ENCODE assay signal across 14 cellular contexts in the genomic region with DNA sequence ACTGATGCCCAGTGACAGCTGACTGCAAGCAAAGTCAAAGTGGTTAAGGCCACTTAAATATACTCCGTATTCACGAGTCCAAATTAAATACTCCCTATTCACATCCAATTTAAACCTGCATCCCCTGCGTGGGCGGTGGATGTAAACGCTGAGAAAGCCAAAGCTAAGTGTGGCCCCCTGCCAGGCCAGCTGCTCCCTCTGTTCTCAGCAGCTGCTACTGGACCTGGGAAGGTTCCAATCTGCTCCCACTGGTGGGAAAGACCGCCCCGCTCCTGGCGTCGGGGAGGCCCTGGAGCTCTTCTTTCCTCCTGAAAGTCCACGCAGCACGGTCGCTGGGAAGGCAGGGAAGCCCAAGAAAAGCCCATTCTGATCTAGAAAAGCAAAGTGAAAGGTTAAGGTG.
DNase-seq lines count a peak whose midpoint lies in the region; ATAC-seq, FAIRE-seq and TF ChIP-seq lines count a peak whose summit lies in the region.
"Had no signal": no experiment of that assay in that cellular context is flagged by ENCODE, and none has a peak within 500 bp of the region (broad histone marks: within the 10 kb centered on the region; RNA-seq: fewer than 3 reads in every experiment).

No MANE protein-coding gene starts in this region.

- peak overlapping the region; percentile 71 for H2AFZ ChIP-seq in IMR-90 (replicated peaks; ENCODE audit: low read length, poor library complexity)
- H2AFZ ChIP-seq in fibroblast of lung (ENCODE audit: low read length) = no peak overlapping the region

- no peaks in the 10 kb centered on the region for H3K4me1 Mint-ChIP-seq in activated CD8-positive, alpha-beta memory T cell treated with anti-CD3 and anti-CD28 coated beads, Interleukin-2, amount 10 ng/mL, durations not matched to agents 7 days and 5 days
- no peaks in the 10 kb centered on the region for H3K4me1 Mint-ChIP-seq in CD4-positive, alpha-beta T cell (ENCODE audit: low read depth)

- TF ChIP-seq RAD21 in IMR-90 (IDR thresholded peaks at IDR 0.05; ENCODE audit: low read length) = no peak

- H3K23ac ChIP-seq in IMR-90 (ENCODE audit: low read depth, low read length) = no peak overlapping the region

- H3K14ac ChIP-seq in IMR-90 (replicated peaks; ENCODE audit: low read depth, low read length) = no peak overlapping the region

- H3K36me3 Mint-ChIP-seq in activated CD8-positive, alpha-beta memory T cell treated with anti-CD3 and anti-CD28 coated beads, Interleukin-2, amount 10 ng/mL, durations not matched to agents 7 days and 5 days = no peaks in the 10 kb centered on the region
- no peaks in the 10 kb centered on the region for H3K36me3 Mint-ChIP-seq in CD4-positive, alpha-beta T cell (ENCODE audit: low read depth)

- H4K91ac ChIP-seq in IMR-90 (ENCODE audit: insufficient read depth, low read depth, low read length) = no peak overlapping the region

- H3K4me2 ChIP-seq in IMR-90 (ENCODE audit: low read depth, low read length) = peak overlapping the region; percentile 36; the same call in 1 of the 2 replicates
- H3K4me2 ChIP-seq in fibroblast of lung (ENCODE audit: extremely low read depth, insufficient read depth, low read length) = peak overlapping the region; percentile 13
- H3K4me2 ChIP-seq: smooth muscle cell had no signal

- DNase-seq in IMR-90 = peak; percentile 93
- DNase-seq in NCI-H2227 (lab: John Stamatoyannopoulos, UW; ENCODE audit: unreplicated experiment) = peak; percentile 68
- DNase-seq in fibroblast of lung (ENCODE audit: low read depth in 2 of 2) = peak; percentile 77 to 84
- peak; percentile 60 to 82 (median 74) for DNase-seq in pancreas
- DNase-seq in activated CD8-positive, alpha-beta memory T cell treated with anti-CD3 and anti-CD28 coated beads, Interleukin-2, amount 10 ng/mL, durations not matched to agents 7 days and 5 days = no peak
- DNase-seq in CD4-positive, alpha-beta T cell = no peak
- no peak for DNase-seq in cortex of kidney (lab: John Stamatoyannopoulos, UW)
- DNase-seq: activated T-cell treated with anti-CD3 and anti-CD28 coated beads, Interleukin-2, amount 50 U/mL, for 72 hours; mesendoderm had no signal

- no peak overlapping the region for H3K18ac ChIP-seq in IMR-90 (ENCODE audit: low read depth, low read length)

- H3K9me3 ChIP-seq in IMR-90 (ENCODE audit: control insufficient read depth, insufficient read depth, low read length) (no peaks in the 10 kb centered on the region), fibroblast of lung (ENCODE audit: control insufficient read depth, insufficient read depth, low read depth, low read length) (no peaks in the 10 kb centered on the region), pancreas (no peaks in the 10 kb centered on the region)
- no peaks in the 10 kb centered on the region for H3K9me3 ChIP-seq in CD4-positive, alpha-beta T cell (ENCODE audit: control insufficient read depth, low read length)

- H3K27me3 ChIP-seq in IMR-90 (ENCODE audit: control insufficient read depth, insufficient read depth, low read length) (peaks cover 15% of the 10 kb centered on the region), fibroblast of lung (ENCODE audit: control insufficient read depth, insufficient read depth, low read length) (peaks cover 23% of the 10 kb centered on the region), pancreas (no peaks in the 10 kb centered on the region)
- H3K27me3 ChIP-seq in CD4-positive, alpha-beta T cell (ENCODE audit: control insufficient read depth, insufficient read depth, low read length) = no peaks in the 10 kb centered on the region

- no peaks in the 10 kb centered on the region for H3K79me2 ChIP-seq in fibroblast of lung (ENCODE audit: control insufficient read depth, insufficient read depth, low read length)

- no peak overlapping the region for H3K4ac ChIP-seq in IMR-90 (ENCODE audit: low read depth, low read length)

- TF ChIP-seq CTCF in IMR-90 (conservative IDR thresholded peaks at IDR 0.05; ENCODE audit: low read depth, low read length) (no peak), fibroblast of lung (conservative IDR thresholded peaks at IDR 0.05 in 1 of 2, IDR thresholded peaks at IDR 0.05 in 1 of 2; ENCODE audit: low read depth in 1 of 2, low read length in 2 of 2) (no peak), pancreas (IDR thresholded peaks at IDR 0.05) (no peak)
- TF ChIP-seq CTCF in CD4-positive, alpha-beta T cell (IDR thresholded peaks at IDR 0.05) = no peak

- H2BK15ac ChIP-seq in IMR-90 (ENCODE audit: low read depth, low read length) = no peak overlapping the region

- no peak for FAIRE-seq in pancreas (lab: Jason Lieb, UNC)
- FAIRE-seq: frontal cortex, GM18507 had no signal

- H3K4me3 Mint-ChIP-seq in activated CD8-positive, alpha-beta memory T cell treated with anti-CD3 and anti-CD28 coated beads, Interleukin-2, amount 10 ng/mL, durations not matched to agents 7 days and 5 days = no peak overlapping the region
- no peak overlapping the region for H3K4me3 Mint-ChIP-seq in CD4-positive, alpha-beta T cell
- H3K4me3 Mint-ChIP-seq: activated T-cell treated with anti-CD3 and anti-CD28 coated beads, Interleukin-2, amount 50 U/mL, for 72 hours; central memory CD8-positive, alpha-beta T cell had no signal

- CTCF ChIA-PET in IMR-90 (lab: Yijun Ruan, JAX) = interaction anchor here (0.8 to 1.7 kb wide), 3 partner anchors 19 to 396 kb away, joined by 3 to 4 read pairs (median 3); no protein-coding TSS in a partner anchor
- CTCF ChIA-PET in activated CD8-positive, alpha-beta memory T cell treated with anti-CD3 and anti-CD28 coated beads, Interleukin-2, amount 10 ng/mL, durations not matched to agents 7 days and 5 days (lab: Charles Lee) = no interaction called here
- CTCF ChIA-PET in CD4-positive, alpha-beta T cell (lab: Charles Lee) = no interaction called here

- H2BK120ac ChIP-seq in IMR-90 (ENCODE audit: low read depth, low read length) = no peak overlapping the region

- no peaks in the 10 kb centered on the region for H3K9me3 Mint-ChIP-seq in activated CD8-positive, alpha-beta memory T cell treated with anti-CD3 and anti-CD28 coated beads, Interleukin-2, amount 10 ng/mL, durations not matched to agents 7 days and 5 days (ENCODE audit: low read depth)
- no peaks in the 10 kb centered on the region for H3K9me3 Mint-ChIP-seq in CD4-positive, alpha-beta T cell
- H3K9me3 Mint-ChIP-seq: activated T-cell treated with anti-CD3 and anti-CD28 coated beads, Interleukin-2, amount 50 U/mL, for 72 hours; central memory CD8-positive, alpha-beta T cell had no signal

- no peak overlapping the region for H3K27ac ChIP-seq in IMR-90 (ENCODE audit: insufficient read depth, low read length)
- no peak overlapping the region for H3K27ac ChIP-seq in fibroblast of lung (ENCODE audit: insufficient read depth, low read length)
- H3K27ac ChIP-seq in pancreas = no peak overlapping the region
- no peak overlapping the region for H3K27ac ChIP-seq in CD4-positive, alpha-beta T cell (ENCODE audit: low read depth, low read length)

- H4K8ac ChIP-seq in IMR-90 (ENCODE audit: low read depth in 2 of 2, low read length in 2 of 2) = no peak overlapping the region

- H3K27me3 Mint-ChIP-seq in activated CD8-positive, alpha-beta memory T cell treated with anti-CD3 and anti-CD28 coated beads, Interleukin-2, amount 10 ng/mL, durations not matched to agents 7 days and 5 days = peaks cover 2% of the 10 kb centered on the region
- H3K27me3 Mint-ChIP-seq in CD4-positive, alpha-beta T cell = peaks cover 5% of the 10 kb centered on the region

- H2BK5ac ChIP-seq in IMR-90 (ENCODE audit: low read depth, low read length, poor library complexity, severe bottlenecking) = no peak overlapping the region

- in situ Hi-C loops in IMR-90 (cut with MboI; ENCODE audit: low sequenced_read_pairs) = no loop called here

- POLR2A ChIA-PET in IMR-90 (lab: Charles Lee; ENCODE audit: unreplicated experiment) = interaction anchor here (0.7 kb wide), 1 partner anchor 489 kb away, joined by 5 read pairs; no protein-coding TSS in a partner anchor
- POLR2A ChIA-PET in CD4-positive, alpha-beta T cell (lab: Charles Lee) = no interaction called here

- H3K36me3 ChIP-seq in IMR-90 (ENCODE audit: control insufficient read depth, insufficient read depth, low read length) (no peaks in the 10 kb centered on the region), fibroblast of lung (ENCODE audit: control insufficient read depth, insufficient read depth, low read length) (no peaks in the 10 kb centered on the region), pancreas (no peaks in the 10 kb centered on the region)

- no peak overlapping the region for H3K27ac Mint-ChIP-seq in activated CD8-positive, alpha-beta memory T cell treated with anti-CD3 and anti-CD28 coated beads, Interleukin-2, amount 10 ng/mL, durations not matched to agents 7 days and 5 days
- no peak overlapping the region for H3K27ac Mint-ChIP-seq in CD4-positive, alpha-beta T cell
- H3K27ac Mint-ChIP-seq: activated T-cell treated with anti-CD3 and anti-CD28 coated beads, Interleukin-2, amount 50 U/mL, for 72 hours had no signal

- H4K20me1 ChIP-seq in IMR-90 (ENCODE audit: insufficient read depth, low read length) (no peaks in the 10 kb centered on the region), fibroblast of lung (ENCODE audit: control insufficient read depth, extremely low read depth, insufficient read depth, low read length) (no peaks in the 10 kb centered on the region)

- H2AK5ac ChIP-seq in IMR-90 (ENCODE audit: low read depth, low read length) = no peak overlapping the region

- 0% methylated on average over 2 of the region's 12 CpGs; no CpG with 5 or more reads in 1 of the 2 experiments for WGBS in IMR-90 (ENCODE audit: extremely low coverage in 2 of 2, insufficient read length in 1 of 2), 2 experiments
- WGBS in pancreas, 2 donors = 35 to 36% methylated on average over 12 of the region's 12 CpGs

- H3K79me1 ChIP-seq in IMR-90 (ENCODE audit: low read depth in 1 of 2, low read length in 2 of 2) = no peaks in the 10 kb centered on the region

- no TSS peak for BruUV-seq in IMR-90 (replicated peaks; lab: Mats Ljungman, UMichigan)

- H4K5ac ChIP-seq in IMR-90 (ENCODE audit: low read depth, low read length) = no peak overlapping the region

- H2AK9ac ChIP-seq in IMR-90 (replicated peaks; ENCODE audit: low read depth, low read length, poor library complexity) = no peak overlapping the region

- peaks cover 7% of the 10 kb centered on the region; the same call in 1 of the 2 replicates for H3K9me1 ChIP-seq in IMR-90 (ENCODE audit: insufficient read depth, low read length)

- no peak for TF ChIP-seq POLR2A in IMR-90 (IDR thresholded peaks at IDR 0.05; ENCODE audit: low read depth, low read length)

- intact Hi-C loops in IMR-90 (cut with micrococcal nuclease) = no loop called here
- intact Hi-C loops in pancreas (cut with DNase I) = no loop called here
- intact Hi-C loops in CD4-positive, alpha-beta T cell (cut with DNase I, micrococcal nuclease) = no loop called here

- no peak overlapping the region for H2BK20ac ChIP-seq in IMR-90 (ENCODE audit: low read depth, low read length)

- H3K4me1 ChIP-seq in IMR-90 (ENCODE audit: control insufficient read depth, insufficient read depth, low read length) = peaks cover 18% of the 10 kb centered on the region; the same call in 1 of the 2 replicates
- peaks cover 6% of the 10 kb centered on the region for H3K4me1 ChIP-seq in fibroblast of lung (ENCODE audit: control insufficient read depth, extremely low read depth, insufficient read depth, low read length)
- H3K4me1 ChIP-seq in pancreas = peaks cover 54 to 79% (median 58%) of the 10 kb centered on the region in 3 donors

- no peak overlapping the region for H3K9ac ChIP-seq in IMR-90 (ENCODE audit: low read depth, low read length)
- no peak overlapping the region for H3K9ac ChIP-seq in fibroblast of lung (ENCODE audit: insufficient read depth, low read length)

- ATAC-seq in IMR-90 (ENCODE audit: low read depth) (peak; percentile 47), pancreas (peak in 2 of 4 donors; percentile 8 to 16), GM18511 (IDR thresholded peaks at IDR 0.05; ENCODE audit: unreplicated experiment) (no peak)
- no peak for ATAC-seq in activated CD8-positive, alpha-beta memory T cell treated with anti-CD3 and anti-CD28 coated beads, Interleukin-2, amount 10 ng/mL, durations not matched to agents 7 days and 5 days
- ATAC-seq in CD4-positive, alpha-beta T cell (ENCODE audit: poor library complexity) = no peak
- ATAC-seq: activated T-cell treated with anti-CD3 and anti-CD28 coated beads, Interleukin-2, amount 50 U/mL, for 72 hours had no signal

- no peak overlapping the region for H3K56ac ChIP-seq in IMR-90 (ENCODE audit: extremely low read depth, insufficient read depth, low read length)

- H3K4me3 ChIP-seq in IMR-90 (ENCODE audit: insufficient read depth, low read depth, low read length) = no peak overlapping the region
- no peak overlapping the region for H3K4me3 ChIP-seq in fibroblast of lung (replicated peaks in 1 of 4; ENCODE audit: control extremely low read depth in 1 of 4, insufficient read depth in 1 of 4, low read depth in 3 of 4, low read length in 4 of 4)
- H3K4me3 ChIP-seq in pancreas = no peak overlapping the region
- H3K4me3 ChIP-seq: smooth muscle cell had no signal

- dilution Hi-C loops in IMR-90 (cut with HindIII; ENCODE audit: low sequenced_read_pairs, unreplicated experiment) = no loop called here

Comparison
In these comparisons a context has a peak if more than half of its experiments do, and no peak if none do; other contexts are left out.
1. DNase-seq: peak in IMR-90 (single experiment), NCI-H2227 (single experiment), fibroblast of lung (2 of 2) and pancreas (6 of 6); none in activated CD8-positive, alpha-beta memory T cell treated with anti-CD3 and anti-CD28 coated beads, Interleukin-2, amount 10 ng/mL, durations not matched to agents 7 days and 5 days (single experiment), CD4-positive, alpha-beta T cell (0 of 10) and cortex of kidney (single experiment).